Comparison of ENCODE assay signal across 8 cellular contexts in genomic region chr12:62260733-62261683, GRCh38. TPM values are rescaled to one million over a fixed set of nuclear protein-coding genes. Genes with fewer than 3 reads are reported as not detected.
DNase-seq lines count a peak whose midpoint lies in the region; ATAC-seq and TF ChIP-seq lines count a peak whose summit lies in the region.

No MANE protein-coding gene starts in this region.

- peaks cover 57% of the 10 kb centered on the region for H3K79me2 ChIP-seq in SU-DHL-6 (ENCODE audit: insufficient read depth, low read length)

- no peaks in the 10 kb centered on the region for H3K9me3 ChIP-seq in HUES64 (ENCODE audit: insufficient read depth, low read depth, low read length)
- H3K9me3 ChIP-seq in SU-DHL-6 (ENCODE audit: insufficient read depth, low read length): no peaks in the 10 kb centered on the region

- WGBS in HUES64: 1% methylated on average over 24 of the region's 26 CpGs

- peaks cover 13% of the 10 kb centered on the region; the same call in 1 of the 2 replicates for H3F3A ChIP-seq in SU-DHL-6 (ENCODE audit: insufficient read depth)

- in situ Hi-C loops in astrocyte of the cerebellum (cut with HindIII; ENCODE audit: low sequenced_read_pairs): no loop called here

- no peaks in the 10 kb centered on the region for H3K36me3 ChIP-seq in HUES64 (ENCODE audit: insufficient read depth, low read length)
- H3K36me3 ChIP-seq in SU-DHL-6 (ENCODE audit: low read length): no peaks in the 10 kb centered on the region

- no peak for TF ChIP-seq CTCF in SU-DHL-6 (IDR thresholded peaks at IDR 0.05; ENCODE audit: insufficient read depth, low read length, poor library complexity, severe bottlenecking)
- TF ChIP-seq CTCF in astrocyte of the cerebellum (IDR thresholded peaks at IDR 0.05; ENCODE audit: low read depth, low read length, missing control alignments): no peak

- H3K4me3 ChIP-seq in HUES64 (ENCODE audit: low read length) (peak overlapping the region; percentile 98), SU-DHL-6 (ENCODE audit: insufficient read depth, low read length, poor library complexity, severe bottlenecking) (peak overlapping the region; percentile 80), astrocyte of the cerebellum (ENCODE audit: low read depth, low read length) (peak overlapping the region; percentile 96), skeletal muscle cell (ENCODE audit: low read depth, low read length) (peak overlapping the region; percentile 87)

- H3K4me1 ChIP-seq in HUES64 (ENCODE audit: insufficient read depth, low read length): peaks cover 19% of the 10 kb centered on the region; the same call in 1 of the 2 replicates

- H3K9ac ChIP-seq in HUES64 (ENCODE audit: low read depth, low read length) (peak overlapping the region; percentile 83), SU-DHL-6 (ENCODE audit: low read length) (peak overlapping the region; percentile 91)

- peak; percentile 66 for ATAC-seq in GM21528 (IDR thresholded peaks at IDR 0.05; ENCODE audit: low FRiP score, unreplicated experiment)

- peaks cover 37% of the 10 kb centered on the region; the same call in 1 of the 2 replicates for H4K20me1 ChIP-seq in SU-DHL-6 (ENCODE audit: low read depth, low read length)

- H3K27me3 ChIP-seq in HUES64 (ENCODE audit: insufficient read depth, low read length): no peaks in the 10 kb centered on the region
- no peaks in the 10 kb centered on the region for H3K27me3 ChIP-seq in SU-DHL-6 (ENCODE audit: low read length)

- H3K4me2 ChIP-seq in SU-DHL-6 (ENCODE audit: low read depth, low read length, poor library complexity, severe bottlenecking): peak overlapping the region; percentile 97

- peak overlapping the region; percentile 62 for H2AFZ ChIP-seq in SU-DHL-6 (ENCODE audit: low read depth, low read length, severe bottlenecking)

- DNase-seq in Daoy (ENCODE audit: low read depth) (peak; percentile 56), astrocyte of the cerebellum (ENCODE audit: low read depth) (peak; percentile 16), hypothalamus (lab: John Stamatoyannopoulos, UW) (peak in 34 of 51 donors; percentile 3 to 73 (median 29)), skeletal muscle cell (ENCODE audit: low read depth) (no peak), SHP77 treated with DMSO at 0.1 percent for 48 hours (lab: John Stamatoyannopoulos, UW) (no peak)

- H3K27ac ChIP-seq in HUES64 (ENCODE audit: low read depth, low read length) (peak overlapping the region; percentile 63; the same call in 1 of the 2 replicates), SU-DHL-6 (ENCODE audit: low read depth, low read length) (peak overlapping the region; percentile 82)

- H3K9me2 ChIP-seq in SU-DHL-6 (replicated peaks; ENCODE audit: insufficient read depth, low read length): no peaks in the 10 kb centered on the region

RNA-seq across cellular contexts. Expression of gene USP15, which starts 0.8 kb away (rescaled TPM):
- 42.6 and 53.4 TPM in 2 replicates for total RNA-seq in Daoy (2014; rRNA removed; shearing (Covaris generic))
- polyA plus RNA-seq in HUES64 (2013, experiment 1 of 2): 27.6 TPM
- 20.2 TPM for polyA plus RNA-seq in HUES64 (2013, experiment 2 of 2)

Comparison
In these comparisons a context has a peak if more than half of its experiments do, and no peak if none do; other contexts are left out.
1. DNase-seq: peak in Daoy (single experiment), astrocyte of the cerebellum (single experiment) and hypothalamus (34 of 51); none in skeletal muscle cell (single experiment) and SHP77 treated with DMSO at 0.1 percent for 48 hours (single experiment).
2. Peak in every context shown above with its lines, with median percentiles within 50 percentile points of each other: H3K4me3 ChIP-seq.